ENCODE assay signal across 8 cellular contexts in the genomic region with DNA sequence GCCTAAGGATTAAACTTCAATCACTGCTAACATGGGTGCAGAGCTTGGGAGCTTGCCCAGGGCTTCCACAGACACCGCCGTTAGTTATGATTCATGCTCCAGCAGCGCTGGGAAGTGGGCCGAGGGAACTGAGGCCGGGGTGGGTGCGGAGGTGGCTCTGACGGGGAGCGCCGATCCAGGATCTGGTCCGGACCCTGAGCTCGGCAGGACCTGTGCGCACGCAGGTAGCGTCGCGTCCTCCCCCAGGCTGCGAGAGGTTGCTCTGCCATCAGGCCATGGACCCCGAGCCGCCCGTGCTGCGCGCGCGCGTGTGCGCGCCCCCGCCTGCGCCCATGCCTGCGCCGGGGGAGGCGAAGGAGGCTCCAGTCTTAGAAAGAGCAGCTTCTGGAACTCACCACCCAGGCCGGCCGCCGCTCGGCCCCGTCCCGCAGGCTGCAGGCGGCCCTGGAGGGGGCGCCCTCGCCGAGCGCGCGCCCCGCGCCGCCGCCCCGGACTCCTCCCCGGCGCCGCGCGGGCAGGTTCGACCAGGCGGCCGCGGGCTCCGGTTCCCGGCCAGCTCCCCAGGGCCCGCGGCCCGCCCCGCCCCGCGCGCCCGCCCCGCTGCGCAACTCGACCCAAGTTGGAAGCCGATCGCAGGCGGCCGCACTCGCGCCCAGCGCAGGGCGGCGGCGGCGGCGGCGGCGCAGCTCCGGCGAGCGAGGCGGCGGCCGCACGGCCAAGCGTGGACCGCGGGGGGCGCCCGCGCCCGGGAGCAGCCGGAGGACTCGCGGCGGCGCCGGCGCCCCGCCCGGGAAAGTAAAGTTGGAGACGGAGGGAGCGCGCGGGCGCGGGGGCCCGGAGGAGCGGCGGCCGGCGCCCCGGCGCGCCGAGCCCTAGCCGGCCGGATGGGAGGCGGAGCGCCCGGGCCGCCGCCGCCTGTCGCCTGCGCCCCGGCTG. TPM values are rescaled to one million over a fixed set of nuclear protein-coding genes. Genes with fewer than 3 reads are reported as not detected.
A peak's percentile ranks its signal among the peaks of the same experiment; 100 is the strongest.
DNase-seq lines count a peak whose midpoint lies in the region; ATAC-seq and TF ChIP-seq lines count a peak whose summit lies in the region.

No MANE protein-coding gene starts in this region.

- TF ChIP-seq CTCF in foreskin keratinocyte (conservative IDR thresholded peaks at IDR 0.05): peak; percentile 23

- POLR2A ChIA-PET in activated CD4-positive, alpha-beta T cell treated with anti-CD3 and anti-CD28 coated beads for 36 hours (lab: Charles Lee): no interaction called here

- H3K9me3 Mint-ChIP-seq in activated CD4-positive, alpha-beta T cell treated with anti-CD3 and anti-CD28 coated beads for 36 hours (ENCODE audit: low read depth): no peaks in the 10 kb centered on the region

- H3K36me3 Mint-ChIP-seq in activated CD4-positive, alpha-beta T cell treated with anti-CD3 and anti-CD28 coated beads for 36 hours (ENCODE audit: low read depth): peaks cover 2% of the 10 kb centered on the region

- CTCF ChIA-PET in activated CD4-positive, alpha-beta T cell treated with anti-CD3 and anti-CD28 coated beads for 36 hours (lab: Charles Lee): interaction anchor here (0.6 to 1.9 kb wide), 3 partner anchors 20 to 402 kb away, joined by 3 to 4 read pairs (median 3); no protein-coding TSS in a partner anchor

- H3K27ac Mint-ChIP-seq in activated CD4-positive, alpha-beta T cell treated with anti-CD3 and anti-CD28 coated beads for 36 hours: no peak overlapping the region

- peaks cover 40% of the 10 kb centered on the region for H3K27me3 ChIP-seq in foreskin keratinocyte

- intact Hi-C loops in activated CD4-positive, alpha-beta T cell treated with anti-CD3 and anti-CD28 coated beads for 36 hours (cut with DNase I, micrococcal nuclease): loop anchor here (5.0 kb wide), 2 partner anchors 117 to 1092 kb away; partner anchors contain the start of gene MSX1 (in 1 of the 2)
- intact Hi-C loops in posterior cingulate gyrus (cut with DNase I): loop anchor here (10.0 kb wide), 1 partner anchor 109 kb away; no protein-coding TSS in a partner anchor

- peaks cover 8% of the 10 kb centered on the region for H3K4me1 Mint-ChIP-seq in activated CD4-positive, alpha-beta T cell treated with anti-CD3 and anti-CD28 coated beads for 36 hours

- peak; percentile 35 for DNase-seq in activated CD4-positive, alpha-beta T cell treated with anti-CD3 and anti-CD28 coated beads for 36 hours
- DNase-seq in activated CD4-positive, alpha-beta T cell treated with anti-CD3 and anti-CD28 coated beads, Interleukin-2, amount 50 U/mL, for 1 hour: no peak
- peak; percentile 59 for DNase-seq in SKM-1 treated with dmso at 0.1 percent for 144 hours (lab: John Stamatoyannopoulos, UW; ENCODE audit: unreplicated experiment)
- peak; percentile 10 to 34 for DNase-seq in foreskin keratinocyte
- peak; percentile 35 to 93 (median 70) for DNase-seq in posterior cingulate gyrus
- no peak for DNase-seq in NCI-H2107 (lab: John Stamatoyannopoulos, UW)

- peaks cover 26% of the 10 kb centered on the region for H3K27me3 Mint-ChIP-seq in activated CD4-positive, alpha-beta T cell treated with anti-CD3 and anti-CD28 coated beads for 36 hours

- ATAC-seq in activated CD4-positive, alpha-beta T cell treated with anti-CD3 and anti-CD28 coated beads for 36 hours: peak; percentile 78
- ATAC-seq in foreskin keratinocyte: peak; percentile 52
- no peak for ATAC-seq in GM21447 (IDR thresholded peaks at IDR 0.05; ENCODE audit: unreplicated experiment)
- no peak for ATAC-seq in HG02970 (IDR thresholded peaks at IDR 0.05; ENCODE audit: low FRiP score, unreplicated experiment)

- no peaks in the 10 kb centered on the region for H3K4me1 ChIP-seq in foreskin keratinocyte

- H3K27ac ChIP-seq in foreskin keratinocyte: no peak overlapping the region

- no peak overlapping the region for H3K4me3 Mint-ChIP-seq in activated CD4-positive, alpha-beta T cell treated with anti-CD3 and anti-CD28 coated beads for 36 hours

RNA-seq across cellular contexts. Expression of gene ADRA2C, which starts 0.6 kb away (rescaled TPM):
- total RNA-seq in activated CD4-positive, alpha-beta T cell treated with anti-CD3 and anti-CD28 coated beads for 36 hours: not detected
- total RNA-seq in foreskin keratinocyte: 0.04 and 0.10 TPM in 2 replicates
- 0.08 and 0.13 TPM in 2 replicates for polyA plus RNA-seq in foreskin keratinocyte

Comparison
In these comparisons a context has a peak if more than half of its experiments do, and no peak if none do; other contexts are left out.
1. DNase-seq: peak in activated CD4-positive, alpha-beta T cell treated with anti-CD3 and anti-CD28 coated beads for 36 hours (single experiment), SKM-1 treated with dmso at 0.1 percent for 144 hours (single experiment), foreskin keratinocyte (2 of 2) and posterior cingulate gyrus (10 of 10); none in activated CD4-positive, alpha-beta T cell treated with anti-CD3 and anti-CD28 coated beads, Interleukin-2, amount 50 U/mL, for 1 hour (single experiment) and NCI-H2107 (single experiment).
2. ATAC-seq: peak in activated CD4-positive, alpha-beta T cell treated with anti-CD3 and anti-CD28 coated beads for 36 hours (single experiment) and foreskin keratinocyte (single experiment); none in GM21447 (single experiment) and HG02970 (single experiment).